In genomic region chr4:81084624-81085023, GRCh38 we compare ENCODE assay signal across 22 cellular contexts. TPM values are rescaled to one million over a fixed set of nuclear protein-coding genes. Genes with fewer than 3 reads are reported as not detected.
"Had no signal": no experiment of that assay in that cellular context is flagged by ENCODE, and none has a peak within 500 bp of the region (broad histone marks: within the 10 kb centered on the region; RNA-seq: fewer than 3 reads in every experiment).

No MANE protein-coding gene starts in this region.

- H3K4me1 Mint-ChIP-seq: activated CD4-positive, alpha-beta T cell treated with anti-CD3 and anti-CD28 coated beads, Interleukin-2, amount 10 ng/mL, durations not matched to agents 7 days and 5 days; activated naive CD8-positive, alpha-beta T cell treated with anti-CD3 and anti-CD28 coated beads for 36 hours; central memory CD8-positive, alpha-beta T cell; memory B cell had no signal

- DNase-seq: activated CD4-positive, alpha-beta T cell treated with anti-CD3 and anti-CD28 coated beads, Interleukin-2, amount 10 ng/mL, durations not matched to agents 7 days and 5 days; activated naive CD8-positive, alpha-beta T cell treated with anti-CD3 and anti-CD28 coated beads for 36 hours; cortex of kidney; effector CD4-positive, alpha-beta T cell; esophagus squamous epithelium; kidney; left ventricle myocardium superior; occipital lobe; right lobe of liver; stimulated activated CD4-positive, alpha-beta T cell treated with anti-CD3 and anti-CD28 coated beads, Interleukin-4, amount 100 ng/mL, for 4 hours; stimulated activated CD8-positive, alpha-beta memory T cell treated with anti-CD3 and anti-CD28 coated beads, Interleukin-4, amount 100 ng/mL, for 48 hours; T-helper 9 cell had no signal

- H3K4me3 Mint-ChIP-seq: activated CD4-positive, alpha-beta T cell treated with anti-CD3 and anti-CD28 coated beads, Interleukin-2, amount 10 ng/mL, durations not matched to agents 7 days and 5 days; activated naive CD8-positive, alpha-beta T cell treated with anti-CD3 and anti-CD28 coated beads for 36 hours; activated T-helper 1 cell treated with anti-CD3 and anti-CD28 coated beads, Interleukin-12 subunit alpha, Interleukin-12 subunit beta, Interleukin-2, Interleukin-4 antibody, amounts not matched to agents 30 ng/mL and 10 ng/mL and 1 ng/mL, durations not matched to agents 14 hours and 24 hours and 36 hours; central memory CD8-positive, alpha-beta T cell; memory B cell; natural killer cell treated with Interleukin-12 subunit alpha and Interleukin-12 subunit beta and Interleukin-15 and Interleukin-18, amount 100 ng/mL, for 72 hours; stimulated activated naive CD8-positive, alpha-beta T cell treated with anti-CD3 and anti-CD28 coated beads, Interleukin-15, Interleukin-2, amounts not matched to agents 100 ng/mL and 50 ng/mL, for 24 hours; type B pancreatic cell had no signal

- H3K27me3 Mint-ChIP-seq: type B pancreatic cell had no signal

- ATAC-seq: left ventricle myocardium superior; natural killer cell treated with Interleukin-12 subunit alpha and Interleukin-12 subunit beta and Interleukin-15 and Interleukin-18, amount 100 ng/mL, for 72 hours; right lobe of liver had no signal

- H3K9me3 Mint-ChIP-seq: activated CD4-positive, alpha-beta T cell treated with anti-CD3 and anti-CD28 coated beads, Interleukin-2, amount 10 ng/mL, durations not matched to agents 7 days and 5 days; activated naive CD8-positive, alpha-beta T cell treated with anti-CD3 and anti-CD28 coated beads for 36 hours; central memory CD8-positive, alpha-beta T cell had no signal

- H3K27ac Mint-ChIP-seq: activated CD4-positive, alpha-beta T cell treated with anti-CD3 and anti-CD28 coated beads, Interleukin-2, amount 10 ng/mL, durations not matched to agents 7 days and 5 days; activated naive CD8-positive, alpha-beta T cell treated with anti-CD3 and anti-CD28 coated beads for 36 hours; activated T-helper 1 cell treated with anti-CD3 and anti-CD28 coated beads, Interleukin-12 subunit alpha, Interleukin-12 subunit beta, Interleukin-2, Interleukin-4 antibody, amounts not matched to agents 30 ng/mL and 10 ng/mL and 1 ng/mL, durations not matched to agents 14 hours and 24 hours and 36 hours; memory B cell; natural killer cell treated with Interleukin-12 subunit alpha and Interleukin-12 subunit beta and Interleukin-15 and Interleukin-18, amount 100 ng/mL, for 72 hours; stimulated activated naive CD8-positive, alpha-beta T cell treated with anti-CD3 and anti-CD28 coated beads, Interleukin-15, Interleukin-2, amounts not matched to agents 100 ng/mL and 50 ng/mL, for 24 hours; type B pancreatic cell had no signal

- H3K36me3 Mint-ChIP-seq: activated naive CD8-positive, alpha-beta T cell treated with anti-CD3 and anti-CD28 coated beads for 36 hours; natural killer cell treated with Interleukin-12 subunit alpha and Interleukin-12 subunit beta and Interleukin-15 and Interleukin-18, amount 100 ng/mL, for 72 hours; type B pancreatic cell had no signal

RNA-seq across cellular contexts. Expression of gene BMP3, which starts 54.1 kb away (rescaled TPM):
- total RNA-seq: activated CD4-positive, alpha-beta T cell treated with anti-CD3 and anti-CD28 coated beads, Interleukin-2, amount 10 ng/mL, durations not matched to agents 7 days and 5 days; activated CD8-positive, alpha-beta memory T cell treated with anti-CD3 and anti-CD28 coated beads for 36 hours; activated naive CD8-positive, alpha-beta T cell treated with anti-CD3 and anti-CD28 coated beads for 36 hours; activated T-helper 1 cell treated with anti-CD3 and anti-CD28 coated beads, Interleukin-12 subunit alpha, Interleukin-12 subunit beta, Interleukin-2, Interleukin-4 antibody, amounts not matched to agents 30 ng/mL and 10 ng/mL and 1 ng/mL, durations not matched to agents 14 hours and 24 hours and 36 hours; endothelial cell of umbilical vein; glomerular endothelial cell; left ventricle myocardium superior; right lobe of liver; smooth muscle cell had no signal
